9 cellular contexts compared by ENCODE assay signal in genomic region chr21:34670220-34670961, GRCh38. TPM values are rescaled to one million over a fixed set of nuclear protein-coding genes. Genes with fewer than 3 reads are reported as not detected.
DNase-seq lines count a peak whose midpoint lies in the region; ATAC-seq and TF ChIP-seq lines count a peak whose summit lies in the region.
"Had no signal": no experiment of that assay in that cellular context is flagged by ENCODE, and none has a peak within 500 bp of the region (broad histone marks: within the 10 kb centered on the region; RNA-seq: fewer than 3 reads in every experiment).

No MANE protein-coding gene starts in this region.

- H3K36me3 ChIP-seq in RWPE2 (ENCODE audit: low read depth) (no peaks in the 10 kb centered on the region), psoas muscle (ENCODE audit: insufficient read depth in 1 of 2, low read depth in 1 of 2) (no peaks in the 10 kb centered on the region)

- no peak for TF ChIP-seq CTCF in RWPE2 (IDR thresholded peaks at IDR 0.05; ENCODE audit: poor library complexity, severe bottlenecking)
- TF ChIP-seq CTCF in glutamatergic neuron (IDR thresholded peaks at IDR 0.05; ENCODE audit: partially characterized antibody, unreplicated experiment), result no peak
- no peak for TF ChIP-seq CTCF in psoas muscle (IDR thresholded peaks at IDR 0.05)

- DNase-seq in EL (peak; percentile 18), RWPE2 (ENCODE audit: low spot score) (no peak), glutamatergic neuron (peak; percentile 35), psoas muscle (peak in 1 of 2 donors; percentile 32), KG1 (lab: John Stamatoyannopoulos, UW) (no peak), AG08395 (ENCODE audit: low spot score) (no peak), KBM-7 (no peak)
- no peak for DNase-seq in activated CD4-positive, CD25-positive, alpha-beta regulatory T cell (lab: John Stamatoyannopoulos, UW)
- DNase-seq: activated B cell treated with CpG ODN at 0.5 μM for 24 hours had no signal

- in situ Hi-C loops in KBM-7 (cut with MboI; ENCODE audit: low pct_unique_long_range_greater_than_20kb, low sequenced_read_pairs), result no loop called here

- peaks cover 10% of the 10 kb centered on the region for H3K9me3 Mint-ChIP-seq in glutamatergic neuron (ENCODE audit: unreplicated experiment)
- H3K9me3 Mint-ChIP-seq: activated B cell treated with CpG ODN at 0.5 μM for 24 hours had no signal

- no peaks in the 10 kb centered on the region for H3K9me3 ChIP-seq in RWPE2 (ENCODE audit: severe bottlenecking)
- H3K9me3 ChIP-seq in psoas muscle, result no peaks in the 10 kb centered on the region

- intact Hi-C loops in psoas muscle (cut with DNase I), result no loop called here

- no peak overlapping the region for H3K27ac Mint-ChIP-seq in glutamatergic neuron (ENCODE audit: unreplicated experiment)
- H3K27ac Mint-ChIP-seq: activated B cell treated with CpG ODN at 0.5 μM for 24 hours had no signal

- ATAC-seq in RWPE2 (ENCODE audit: low read depth) (peak; percentile 61), psoas muscle (peak; percentile 46 to 53 (median 49))

- H3K27me3 ChIP-seq in RWPE2 (ENCODE audit: insufficient read depth, poor library complexity, severe bottlenecking) (peaks cover 19% of the 10 kb centered on the region), psoas muscle (ENCODE audit: insufficient read depth in 3 of 3, low read length in 2 of 3) (peaks cover 0 to 49% (median 14%) of the 10 kb centered on the region in 3 donors)

- H3K27me3 Mint-ChIP-seq in glutamatergic neuron (ENCODE audit: unreplicated experiment), result peaks cover 21% of the 10 kb centered on the region

- H3K36me3 Mint-ChIP-seq in glutamatergic neuron (ENCODE audit: unreplicated experiment), result peaks cover 5% of the 10 kb centered on the region

- H3K4me1 ChIP-seq in RWPE2 (ENCODE audit: insufficient read depth, poor library complexity, severe bottlenecking) (no peaks in the 10 kb centered on the region), psoas muscle (no peaks in the 10 kb centered on the region)

- no peaks in the 10 kb centered on the region for H3K4me1 Mint-ChIP-seq in glutamatergic neuron (ENCODE audit: low read depth, unreplicated experiment)

- no peak overlapping the region for H3K27ac ChIP-seq in RWPE2 (ENCODE audit: poor library complexity, severe bottlenecking)
- peak overlapping the region; percentile 23 for H3K27ac ChIP-seq in psoas muscle

- WGBS in psoas muscle, 3 donors, result 2 to 3% (median 2%) methylated on average over 47 to 70 of the region's 70 CpGs

- peak overlapping the region; percentile 57 for H3K4me3 Mint-ChIP-seq in glutamatergic neuron (ENCODE audit: unreplicated experiment)
- H3K4me3 Mint-ChIP-seq: activated B cell treated with CpG ODN at 0.5 μM for 24 hours had no signal

- H3K4me3 ChIP-seq in RWPE2 (ENCODE audit: severe bottlenecking) (peak overlapping the region; percentile 25), psoas muscle (peak overlapping the region; percentile 62)

RNA-seq across cellular contexts. Expression of gene CLIC6, which starts 1.6 kb away (rescaled TPM):
- total RNA-seq in glutamatergic neuron (ENCODE audit: unreplicated experiment) (0.17 TPM), psoas muscle (10 to 100 TPM in 2 of 4 donors, 1 to 10 TPM in 1, under 1 TPM in 1; 0.50 to 35.5 (median 9.2) TPM)
- polyA plus RNA-seq in psoas muscle, result 1 to 10 TPM; 3.1 to 7.7 (median 4.2) TPM
- total RNA-seq: activated B cell treated with CpG ODN at 0.5 μM for 24 hours had no signal

RNA-seq across cellular contexts. Expression of gene RCAN1, which starts 55.5 kb away (rescaled TPM):
- 17.7 TPM for total RNA-seq in glutamatergic neuron (ENCODE audit: unreplicated experiment)
- total RNA-seq in psoas muscle, result 10 to 100 TPM; 24.9 to 38.4 (median 26.1) TPM
- 10 to 100 TPM; 57.4 to 94.9 (median 88.0) TPM for polyA plus RNA-seq in psoas muscle

Comparison
In these comparisons a context has a peak if more than half of its experiments do, and no peak if none do; other contexts are left out.
1. DNase-seq: peak in EL (single experiment) and glutamatergic neuron (single experiment); none in RWPE2 (single experiment), KG1 (single experiment), AG08395 (single experiment), activated CD4-positive, CD25-positive, alpha-beta regulatory T cell (0 of 4) and KBM-7 (single experiment).